1 cellular context compared by ENCODE assay signal in genomic region chr17:80058311-80058955, GRCh38.
TF ChIP-seq lines count a peak whose summit lies in the region.

No MANE protein-coding gene starts in this region.

TF ChIP-seq in K562, 482 proteins besides CTCF, POLR2A, EP300 and RAD21:
- no peak for TF ChIP-seq NFRKB (IDR thresholded peaks at IDR 0.05; ENCODE audit: low read depth)
- peak; percentile 14; the same call in 1 of the 2 replicates for TF ChIP-seq ATF3 (IDR thresholded peaks at IDR 0.05)
- no peak for TF ChIP-seq ATF3 (CRISPR knock-in tag; conservative IDR thresholded peaks at IDR 0.05)
TF ChIP-seq in K562: peak in this region for 1.
